1 cellular context compared by ENCODE assay signal in genomic region chr7:111852081-111852480, GRCh38.
TF ChIP-seq lines count a peak whose summit lies in the region.

No MANE protein-coding gene starts in this region.

TF ChIP-seq in WTC11, 78 proteins besides CTCF, POLR2A, EP300 and RAD21 (continued from another document):
- TF ChIP-seq E2F5 (CRISPR knock-in tag; IDR thresholded peaks at IDR 0.05) (no peak), ZNF532 (CRISPR knock-in tag; IDR thresholded peaks at IDR 0.05; ENCODE audit: borderline replicate concordance) (no peak)
TF ChIP-seq in WTC11: peak in this region for 0.
